In genomic region chr17:49146620-49147306, GRCh38 we compare ENCODE assay signal across 14 cellular contexts. TPM values are rescaled to one million over a fixed set of nuclear protein-coding genes. Genes with fewer than 3 reads are reported as not detected.
DNase-seq lines count a peak whose midpoint lies in the region; ATAC-seq, FAIRE-seq and TF ChIP-seq lines count a peak whose summit lies in the region.
"Had no signal": no experiment of that assay in that cellular context is flagged by ENCODE, and none has a peak within 500 bp of the region (broad histone marks: within the 10 kb centered on the region; RNA-seq: fewer than 3 reads in every experiment).

No MANE protein-coding gene starts in this region.

- in situ Hi-C loops in ACHN (cut with HindIII; ENCODE audit: low pct_ligation_motif_present, low pct_unique_long_range_greater_than_20kb, low sequenced_read_pairs), result no loop called here

- H3K36me3 ChIP-seq in astrocyte (ENCODE audit: insufficient read depth, low read length), result no peaks in the 10 kb centered on the region
- no peaks in the 10 kb centered on the region for H3K36me3 ChIP-seq in effector memory CD4-positive, alpha-beta T cell (ENCODE audit: control insufficient read depth, insufficient read depth, low read length)
- H3K36me3 ChIP-seq: thoracic aorta had no signal

- no peak overlapping the region for H3K4me3 Mint-ChIP-seq in astrocyte (ENCODE audit: unreplicated experiment)

- peak overlapping the region; percentile 55 for H2AFZ ChIP-seq in astrocyte (ENCODE audit: low read depth, low read length)
- H2AFZ ChIP-seq: parathyroid adenoma had no signal

- no peaks in the 10 kb centered on the region for H3K79me2 ChIP-seq in astrocyte (ENCODE audit: insufficient read depth, low read length)
- H3K79me2 ChIP-seq: parathyroid adenoma had no signal

- no peaks in the 10 kb centered on the region for H4K20me1 ChIP-seq in astrocyte (ENCODE audit: insufficient read depth, low read length)

- H3K27me3 Mint-ChIP-seq in astrocyte (ENCODE audit: low read depth, unreplicated experiment), result peaks cover 5% of the 10 kb centered on the region

- no peak for TF ChIP-seq CTCF in astrocyte (IDR thresholded peaks at IDR 0.05; ENCODE audit: insufficient read depth, low read depth, low read length)
- TF ChIP-seq CTCF in dorsolateral prefrontal cortex (IDR thresholded peaks at IDR 0.05 in 54 of 56, conservative IDR thresholded peaks at IDR 0.05 in 2 of 56; ENCODE audit: low read depth in 1 of 56, partially characterized antibody in 56 of 56), result no peak

- peak; percentile 86 for FAIRE-seq in astrocyte (lab: Jason Lieb, UNC)
- FAIRE-seq: GM12891 had no signal

- ATAC-seq in HG02759 (IDR thresholded peaks at IDR 0.05; ENCODE audit: unreplicated experiment), result no peak
- ATAC-seq: Right ventricle myocardium inferior had no signal

- H3K4me1 Mint-ChIP-seq in astrocyte (ENCODE audit: low read depth, unreplicated experiment), result peaks cover 1% of the 10 kb centered on the region

- no peaks in the 10 kb centered on the region for H3K36me3 Mint-ChIP-seq in astrocyte (ENCODE audit: low read depth, unreplicated experiment)

- no peaks in the 10 kb centered on the region for H3K27me3 ChIP-seq in astrocyte (ENCODE audit: insufficient read depth, low read length)
- H3K27me3 ChIP-seq in effector memory CD4-positive, alpha-beta T cell (replicated peaks; ENCODE audit: control insufficient read depth, insufficient read depth, low read length, poor library complexity, severe bottlenecking), result peaks cover 1% of the 10 kb centered on the region
- H3K27me3 ChIP-seq in dorsolateral prefrontal cortex, result peaks cover 0 to 70% (median 19%) of the 10 kb centered on the region in 45 donors

- no peaks in the 10 kb centered on the region for H3K9me3 Mint-ChIP-seq in astrocyte (ENCODE audit: unreplicated experiment)

- no peaks in the 10 kb centered on the region for H3K9me3 ChIP-seq in astrocyte (ENCODE audit: insufficient read depth, low read depth, low read length)
- H3K9me3 ChIP-seq in effector memory CD4-positive, alpha-beta T cell (ENCODE audit: control insufficient read depth, low read length), result no peaks in the 10 kb centered on the region
- H3K9me3 ChIP-seq: thoracic aorta had no signal

- H3K4me2 ChIP-seq in astrocyte (ENCODE audit: low read length), result peak overlapping the region; percentile 64

- H3K9ac ChIP-seq in astrocyte (ENCODE audit: low read length), result peak overlapping the region; percentile 65
- H3K9ac ChIP-seq: parathyroid adenoma had no signal

- DNase-seq in ACHN (peak; percentile 62), HPDE6-E6E7 (ENCODE audit: extremely low spot score) (peak; percentile 85), astrocyte (ENCODE audit: low read depth) (peak; percentile 98), hepatic stellate cell (ENCODE audit: low spot score) (peak; percentile 93), dorsolateral prefrontal cortex (no peak), NCI-H2227 treated with DMSO at 0.1 percent for 48 hours (lab: John Stamatoyannopoulos, UW) (no peak)
- DNase-seq in effector memory CD4-positive, alpha-beta T cell, result no peak
- DNase-seq: activated effector memory CD4-positive, alpha-beta T cell treated with Interleukin-2 at 50 U/mL for 16 hours; C1 segment of cervical spinal cord had no signal

- H3K4me1 ChIP-seq in astrocyte (ENCODE audit: insufficient read depth, low read length), result peaks cover 16% of the 10 kb centered on the region
- no peaks in the 10 kb centered on the region for H3K4me1 ChIP-seq in effector memory CD4-positive, alpha-beta T cell (ENCODE audit: control insufficient read depth, insufficient read depth, low read length, poor library complexity, severe bottlenecking)
- H3K4me1 ChIP-seq: parathyroid adenoma had no signal

- intact Hi-C loops in dorsolateral prefrontal cortex (cut with DNase I), result no loop called here

- H3K27ac ChIP-seq in astrocyte (ENCODE audit: low read depth, low read length), result peak overlapping the region; percentile 95
- H3K27ac ChIP-seq in effector memory CD4-positive, alpha-beta T cell (ENCODE audit: insufficient read depth, low read length, poor library complexity, severe bottlenecking), result no peak overlapping the region
- H3K27ac ChIP-seq in dorsolateral prefrontal cortex, result no peak overlapping the region
- H3K27ac ChIP-seq: parathyroid adenoma, thoracic aorta had no signal

- H3K27ac Mint-ChIP-seq in astrocyte (ENCODE audit: unreplicated experiment), result peak overlapping the region; percentile 92

- no peak overlapping the region for H3K4me3 ChIP-seq in astrocyte (ENCODE audit: insufficient read depth, low read depth, low read length)
- no peak overlapping the region for H3K4me3 ChIP-seq in effector memory CD4-positive, alpha-beta T cell (ENCODE audit: insufficient read depth, low read depth, low read length, poor library complexity, severe bottlenecking)
- H3K4me3 ChIP-seq in dorsolateral prefrontal cortex, result no peak overlapping the region
- H3K4me3 ChIP-seq: thoracic aorta had no signal

RNA-seq across cellular contexts. Expression of gene B4GALNT2, which starts 14.2 kb away (rescaled TPM):
- total RNA-seq in astrocyte (0.07 TPM in 1 of 2 replicates, not detected in the other), dorsolateral prefrontal cortex (under 1 TPM in 63 of 120 experiments, not detected in 57; 0.03 to 0.23 (median 0.08) TPM)
- total RNA-seq: Right ventricle myocardium inferior, thoracic aorta had no signal

Comparison
In these comparisons a context has a peak if more than half of its experiments do, and no peak if none do; other contexts are left out.
1. DNase-seq: peak in ACHN (single experiment), HPDE6-E6E7 (single experiment), astrocyte (single experiment) and hepatic stellate cell (single experiment); none in effector memory CD4-positive, alpha-beta T cell (0 of 3), dorsolateral prefrontal cortex (0 of 10) and NCI-H2227 treated with DMSO at 0.1 percent for 48 hours (single experiment).